ENCODE assay signal across 21 cellular contexts in genomic region chr5:129912601-129913000, GRCh38. TPM values are rescaled to one million over a fixed set of nuclear protein-coding genes. Genes with fewer than 3 reads are reported as not detected.
DNase-seq lines count a peak whose midpoint lies in the region; ATAC-seq and TF ChIP-seq lines count a peak whose summit lies in the region.
"Had no signal": no experiment of that assay in that cellular context is flagged by ENCODE, and none has a peak within 500 bp of the region (broad histone marks: within the 10 kb centered on the region; RNA-seq: fewer than 3 reads in every experiment).

No MANE protein-coding gene starts in this region.

- peaks cover 14% of the 10 kb centered on the region for H3K27me3 Mint-ChIP-seq in activated T-cell treated with anti-CD3 and anti-CD28 coated beads, Interleukin-2, amount 50 U/mL, for 72 hours (ENCODE audit: low read depth)
- H3K27me3 Mint-ChIP-seq in neural progenitor cell (ENCODE audit: insufficient read depth, low read depth): no peaks in the 10 kb centered on the region
- H3K27me3 Mint-ChIP-seq in stimulated activated naive B cell treated with anti-CD40 and anti-IgM and Interleukin-4, amounts not matched to agents 10 μg/mL and 1 μg/mL and 100 μg/mL, for 72 hours: peaks cover 5 to 6% of the 10 kb centered on the region in 2 donors

- H3F3A ChIP-seq in neural progenitor cell (ENCODE audit: low read depth): no peaks in the 10 kb centered on the region

- no peaks in the 10 kb centered on the region for H3K9me3 ChIP-seq in neural progenitor cell (ENCODE audit: low read depth)
- H3K9me3 ChIP-seq: HAP-1 had no signal

- no peaks in the 10 kb centered on the region for H3K79me2 ChIP-seq in neural progenitor cell (ENCODE audit: low read depth)

- no peak for TF ChIP-seq CTCF in neural progenitor cell (IDR thresholded peaks at IDR 0.05)

- H3K36me3 ChIP-seq in neural progenitor cell: no peaks in the 10 kb centered on the region
- H3K36me3 ChIP-seq: HAP-1 had no signal

- no peak overlapping the region for H3K27ac ChIP-seq in neural progenitor cell

- peaks cover 13% of the 10 kb centered on the region for H3K27me3 ChIP-seq in neural progenitor cell

- DNase-seq in activated T-cell treated with anti-CD3 and anti-CD28 coated beads, Interleukin-2, amount 50 U/mL, for 72 hours: no peak
- no peak for DNase-seq in activated T-cell treated with anti-CD3 and anti-CD28 coated beads, Interleukin-2, amount 50 U/mL, for 1 hour
- DNase-seq in SK-MEL-5 (ENCODE audit: low read depth, low spot score) (peak; percentile 79), neural progenitor cell (ENCODE audit: low spot score) (no peak), superior temporal gyrus (ENCODE audit: extremely low spot score) (peak; percentile 70), NK-92 (lab: John Stamatoyannopoulos, UW; ENCODE audit: unreplicated experiment) (no peak), pons (ENCODE audit: low spot score) (no peak)
- DNase-seq in stimulated activated naive B cell treated with anti-CD40 and anti-IgM and Interleukin-4, amounts not matched to agents 10 μg/mL and 1 μg/mL and 100 μg/mL, for 72 hours: no peak
- DNase-seq: 8988T; C1 segment of cervical spinal cord; Calu3; CD4-positive, alpha-beta memory T cell; COR-L47; DMS53; DMS79 treated with DMSO at 0.1 percent for 48 hours; GF-D8; GOT3; HFFc6 had no signal

- H3K4me3 ChIP-seq in neural progenitor cell: no peak overlapping the region
- H3K4me3 ChIP-seq: HAP-1 had no signal

- H3K9ac ChIP-seq in neural progenitor cell: no peak overlapping the region

- H3K36me3 Mint-ChIP-seq in activated T-cell treated with anti-CD3 and anti-CD28 coated beads, Interleukin-2, amount 50 U/mL, for 72 hours (ENCODE audit: insufficient read depth in 2 of 2): no peaks in the 10 kb centered on the region
- H3K36me3 Mint-ChIP-seq in neural progenitor cell: no peaks in the 10 kb centered on the region
- no peaks in the 10 kb centered on the region for H3K36me3 Mint-ChIP-seq in stimulated activated naive B cell treated with anti-CD40 and anti-IgM and Interleukin-4, amounts not matched to agents 10 μg/mL and 1 μg/mL and 100 μg/mL, for 72 hours
- H3K36me3 Mint-ChIP-seq: CD4-positive, alpha-beta memory T cell had no signal

- no peak overlapping the region for H3K4me2 ChIP-seq in neural progenitor cell

- no peaks in the 10 kb centered on the region for H3K9me3 Mint-ChIP-seq in activated T-cell treated with anti-CD3 and anti-CD28 coated beads, Interleukin-2, amount 50 U/mL, for 72 hours
- no peaks in the 10 kb centered on the region for H3K9me3 Mint-ChIP-seq in neural progenitor cell
- no peaks in the 10 kb centered on the region for H3K9me3 Mint-ChIP-seq in stimulated activated naive B cell treated with anti-CD40 and anti-IgM and Interleukin-4, amounts not matched to agents 10 μg/mL and 1 μg/mL and 100 μg/mL, for 72 hours
- H3K9me3 Mint-ChIP-seq: CD4-positive, alpha-beta memory T cell; HFFc6 had no signal

- no peak overlapping the region for H3K4me3 Mint-ChIP-seq in activated T-cell treated with anti-CD3 and anti-CD28 coated beads, Interleukin-2, amount 50 U/mL, for 72 hours
- H3K4me3 Mint-ChIP-seq in neural progenitor cell: no peak overlapping the region
- no peak overlapping the region for H3K4me3 Mint-ChIP-seq in stimulated activated naive B cell treated with anti-CD40 and anti-IgM and Interleukin-4, amounts not matched to agents 10 μg/mL and 1 μg/mL and 100 μg/mL, for 72 hours
- H3K4me3 Mint-ChIP-seq: CD4-positive, alpha-beta memory T cell; HFFc6 had no signal

- H2AFZ ChIP-seq in neural progenitor cell (replicated peaks): peak overlapping the region; percentile 7

- H3K27ac Mint-ChIP-seq in activated T-cell treated with anti-CD3 and anti-CD28 coated beads, Interleukin-2, amount 50 U/mL, for 72 hours: peak overlapping the region; percentile 57
- H3K27ac Mint-ChIP-seq in neural progenitor cell: no peak overlapping the region
- H3K27ac Mint-ChIP-seq in stimulated activated naive B cell treated with anti-CD40 and anti-IgM and Interleukin-4, amounts not matched to agents 10 μg/mL and 1 μg/mL and 100 μg/mL, for 72 hours: no peak overlapping the region
- H3K27ac Mint-ChIP-seq: HFFc6 had no signal

- ATAC-seq in activated T-cell treated with anti-CD3 and anti-CD28 coated beads, Interleukin-2, amount 50 U/mL, for 72 hours (replicated peaks in 1 of 2): no peak
- no peak for ATAC-seq in stimulated activated naive B cell treated with anti-CD40 and anti-IgM and Interleukin-4, amounts not matched to agents 10 μg/mL and 1 μg/mL and 100 μg/mL, for 72 hours (replicated peaks)

- no peaks in the 10 kb centered on the region for H3K4me1 Mint-ChIP-seq in activated T-cell treated with anti-CD3 and anti-CD28 coated beads, Interleukin-2, amount 50 U/mL, for 72 hours (ENCODE audit: low read depth)
- H3K4me1 Mint-ChIP-seq in neural progenitor cell: no peaks in the 10 kb centered on the region
- H3K4me1 Mint-ChIP-seq in stimulated activated naive B cell treated with anti-CD40 and anti-IgM and Interleukin-4, amounts not matched to agents 10 μg/mL and 1 μg/mL and 100 μg/mL, for 72 hours: no peaks in the 10 kb centered on the region
- H3K4me1 Mint-ChIP-seq: CD4-positive, alpha-beta memory T cell had no signal

- no peaks in the 10 kb centered on the region for H4K20me1 ChIP-seq in neural progenitor cell (ENCODE audit: low read depth)

- in situ Hi-C loops in SK-MEL-5 (cut with HindIII; ENCODE audit: low pct_unique_long_range_greater_than_20kb, low sequenced_read_pairs): no loop called here

- H3K4me1 ChIP-seq in neural progenitor cell: no peaks in the 10 kb centered on the region
- H3K4me1 ChIP-seq: HAP-1 had no signal

RNA-seq across cellular contexts. Expression of gene CHSY3, which starts 8.3 kb away (rescaled TPM):
- total RNA-seq in activated T-cell treated with anti-CD3 and anti-CD28 coated beads, Interleukin-2, amount 50 U/mL, for 72 hours: not detected
- total RNA-seq in SK-MEL-5 (2014; rRNA removed; shearing (Covaris generic)): 7.5 and 7.8 TPM in 2 replicates
- polyA plus RNA-seq in SK-MEL-5 (2015; cell fraction: cytosol; rRNA removed): 3.2 and 4.3 TPM in 2 replicates
- polyA plus RNA-seq in SK-MEL-5 (2015; cell fraction: nucleus; rRNA removed): 1.1 and 1.7 TPM in 2 replicates
- 0.30 and 0.90 TPM in 2 replicates for total RNA-seq in neural progenitor cell (ENCODE audit: low replicate concordance)
- total RNA-seq: A673; CD4-positive, alpha-beta memory T cell; G401 had no signal
- polyA plus RNA-seq: CD4-positive, alpha-beta memory T cell had no signal

Comparison
In these comparisons a context has a peak if more than half of its experiments do, and no peak if none do; other contexts are left out.
1. DNase-seq: peak in SK-MEL-5 (single experiment) and superior temporal gyrus (single experiment); none in activated T-cell treated with anti-CD3 and anti-CD28 coated beads, Interleukin-2, amount 50 U/mL, for 72 hours (0 of 2), activated T-cell treated with anti-CD3 and anti-CD28 coated beads, Interleukin-2, amount 50 U/mL, for 1 hour (single experiment), neural progenitor cell (single experiment), NK-92 (single experiment), pons (single experiment) and stimulated activated naive B cell treated with anti-CD40 and anti-IgM and Interleukin-4, amounts not matched to agents 10 μg/mL and 1 μg/mL and 100 μg/mL, for 72 hours (single experiment).